ENCODE assay signal across 13 cellular contexts in genomic region chr10:119302172-119302571, GRCh38.
DNase-seq lines count a peak whose midpoint lies in the region; ATAC-seq and TF ChIP-seq lines count a peak whose summit lies in the region.
"Had no signal": no experiment of that assay in that cellular context is flagged by ENCODE, and none has a peak within 500 bp of the region (broad histone marks: within the 10 kb centered on the region; RNA-seq: fewer than 3 reads in every experiment).

No MANE protein-coding gene starts in this region.

- ATAC-seq in activated T-cell treated with anti-CD3 and anti-CD28 coated beads, Interleukin-2, amount 50 U/mL, for 72 hours (replicated peaks in 1 of 2), result no peak
- ATAC-seq in lower lobe of right lung (no peak), GM19035 (IDR thresholded peaks at IDR 0.05; ENCODE audit: unreplicated experiment) (no peak)

- H3K27me3 ChIP-seq in lower lobe of right lung (ENCODE audit: low read depth) (no peaks in the 10 kb centered on the region), tibial artery (no peaks in the 10 kb centered on the region)

- H3K9me3 ChIP-seq in lower lobe of right lung (no peaks in the 10 kb centered on the region), tibial artery (no peaks in the 10 kb centered on the region)

- peaks cover 55% of the 10 kb centered on the region for H3K4me1 ChIP-seq in lower lobe of right lung
- H3K4me1 ChIP-seq in tibial artery, result peaks cover 0 to 87% (median 48%) of the 10 kb centered on the region in 4 donors

- H3K4me3 Mint-ChIP-seq in activated T-cell treated with anti-CD3 and anti-CD28 coated beads, Interleukin-2, amount 50 U/mL, for 72 hours, result peak overlapping the region; percentile 78 to 80
- peak overlapping the region; percentile 54 for H3K4me3 Mint-ChIP-seq in activated CD4-positive, alpha-beta memory T cell treated with anti-CD3 and anti-CD28 coated beads for 36 hours

- CTCF ChIA-PET in activated CD4-positive, alpha-beta memory T cell treated with anti-CD3 and anti-CD28 coated beads for 36 hours (lab: Charles Lee), result interaction anchor here (0.6 to 1.7 kb wide), 6 partner anchors 11 to 188 kb away, joined by 3 to 8 read pairs (median 4); partner anchors contain the start of gene GRK5

- H3K36me3 ChIP-seq in lower lobe of right lung (no peaks in the 10 kb centered on the region), tibial artery (peaks cover 0 to 6% (median 0%) of the 10 kb centered on the region in 3 donors)

- no peak for TF ChIP-seq CTCF in lower lobe of right lung (IDR thresholded peaks at IDR 0.05)
- no peak for TF ChIP-seq CTCF in tibial artery (IDR thresholded peaks at IDR 0.05)

- H3K27ac Mint-ChIP-seq in activated T-cell treated with anti-CD3 and anti-CD28 coated beads, Interleukin-2, amount 50 U/mL, for 72 hours, result peak overlapping the region; percentile 92
- H3K27ac Mint-ChIP-seq in activated CD4-positive, alpha-beta memory T cell treated with anti-CD3 and anti-CD28 coated beads for 36 hours, result peak overlapping the region; percentile 97

- peaks cover 79% of the 10 kb centered on the region for H3K4me1 Mint-ChIP-seq in activated T-cell treated with anti-CD3 and anti-CD28 coated beads, Interleukin-2, amount 50 U/mL, for 72 hours (ENCODE audit: low read depth)
- H3K4me1 Mint-ChIP-seq in activated CD4-positive, alpha-beta memory T cell treated with anti-CD3 and anti-CD28 coated beads for 36 hours (ENCODE audit: low read depth), result peaks cover 81% of the 10 kb centered on the region

- H3K27me3 Mint-ChIP-seq in activated T-cell treated with anti-CD3 and anti-CD28 coated beads, Interleukin-2, amount 50 U/mL, for 72 hours (ENCODE audit: low read depth), result no peaks in the 10 kb centered on the region
- no peaks in the 10 kb centered on the region for H3K27me3 Mint-ChIP-seq in activated CD4-positive, alpha-beta memory T cell treated with anti-CD3 and anti-CD28 coated beads for 36 hours

- H3K4me3 ChIP-seq in lower lobe of right lung (no peak overlapping the region), tibial artery (no peak overlapping the region)

- intact Hi-C loops in activated CD4-positive, alpha-beta memory T cell treated with anti-CD3 and anti-CD28 coated beads for 36 hours (cut with micrococcal nuclease), result no loop called here
- intact Hi-C loops in lower lobe of right lung (cut with DNase I) (no loop called here), tibial artery (cut with DNase I; ENCODE audit: low total_unique reads) (no loop called here)

- no peak for DNase-seq in activated T-cell treated with anti-CD3 and anti-CD28 coated beads, Interleukin-2, amount 50 U/mL, for 72 hours
- DNase-seq in activated T-cell treated with anti-CD3 and anti-CD28 coated beads, Interleukin-2, amount 50 U/mL, for 1 hour, result no peak
- no peak for DNase-seq in activated CD4-positive, alpha-beta memory T cell treated with anti-CD3 and anti-CD28 coated beads for 36 hours
- DNase-seq in lower lobe of right lung, result no peak
- no peak for DNase-seq in tibial artery
- DNase-seq in cerebellar cortex (ENCODE audit: low spot score), result no peak
- DNase-seq in SKM-1 treated with dmso at 0.1 percent for 144 hours (lab: John Stamatoyannopoulos, UW; ENCODE audit: unreplicated experiment), result no peak
- DNase-seq: head of caudate nucleus, kidney glomerular epithelial cell, NCI-H82, SHP77 had no signal

- POLR2A ChIA-PET in activated CD4-positive, alpha-beta memory T cell treated with anti-CD3 and anti-CD28 coated beads for 36 hours (lab: Charles Lee), result interaction anchor here (0.6 to 1.8 kb wide), 6 partner anchors 12 to 96 kb away, joined by 3 to 9 read pairs (median 4); partner anchors contain the start of gene GRK5

- H3K36me3 Mint-ChIP-seq in activated T-cell treated with anti-CD3 and anti-CD28 coated beads, Interleukin-2, amount 50 U/mL, for 72 hours (ENCODE audit: insufficient read depth in 2 of 2), result peaks cover 0 to 2% of the 10 kb centered on the region in 2 donors
- no peaks in the 10 kb centered on the region for H3K36me3 Mint-ChIP-seq in activated CD4-positive, alpha-beta memory T cell treated with anti-CD3 and anti-CD28 coated beads for 36 hours

- no peaks in the 10 kb centered on the region for H3K9me3 Mint-ChIP-seq in activated T-cell treated with anti-CD3 and anti-CD28 coated beads, Interleukin-2, amount 50 U/mL, for 72 hours
- H3K9me3 Mint-ChIP-seq in activated CD4-positive, alpha-beta memory T cell treated with anti-CD3 and anti-CD28 coated beads for 36 hours, result peaks cover 8% of the 10 kb centered on the region

- H3K27ac ChIP-seq in lower lobe of right lung, result peak overlapping the region; percentile 53
- H3K27ac ChIP-seq in tibial artery, result peak overlapping the region; percentile 32 to 43
- H3K27ac ChIP-seq: KMS-11 had no signal
